In genomic region chr20:44360221-44360620, GRCh38 we compare ENCODE assay signal across 12 cellular contexts. TPM values are rescaled to one million over a fixed set of nuclear protein-coding genes. Genes with fewer than 3 reads are reported as not detected.
"Had no signal": no experiment of that assay in that cellular context is flagged by ENCODE, and none has a peak within 500 bp of the region (broad histone marks: within the 10 kb centered on the region; RNA-seq: fewer than 3 reads in every experiment).

No MANE protein-coding gene starts in this region.

- FAIRE-seq: H54 had no signal

- H2AFZ ChIP-seq: GM23248 had no signal

- DNase-seq: GM23248, GOT3, H9, HCEC 1CT, HFFc6, Karpas-422, KBM-7 had no signal

- H3K4me2 ChIP-seq: KMS-11 had no signal

- H3K9ac ChIP-seq: GM23248, KMS-11 had no signal

- H3K27ac ChIP-seq: GM23248, HL-60, KMS-11 had no signal

- H3K4me3 ChIP-seq: GM23248 had no signal

RNA-seq across cellular contexts. Expression of gene HNF4A, which starts 4.7 kb away (rescaled TPM):
- total RNA-seq: GM23248, H9, HFFc6 had no signal
- polyA plus RNA-seq: GM23248, IgD-negative memory B cell had no signal

RNA-seq across cellular contexts. Expression of gene R3HDML, which starts 23.4 kb away (rescaled TPM):
- total RNA-seq: GM23248, H9, HFFc6, HT1080 had no signal
- polyA plus RNA-seq: GM23248, IgD-negative memory B cell had no signal
